In the genomic region with DNA sequence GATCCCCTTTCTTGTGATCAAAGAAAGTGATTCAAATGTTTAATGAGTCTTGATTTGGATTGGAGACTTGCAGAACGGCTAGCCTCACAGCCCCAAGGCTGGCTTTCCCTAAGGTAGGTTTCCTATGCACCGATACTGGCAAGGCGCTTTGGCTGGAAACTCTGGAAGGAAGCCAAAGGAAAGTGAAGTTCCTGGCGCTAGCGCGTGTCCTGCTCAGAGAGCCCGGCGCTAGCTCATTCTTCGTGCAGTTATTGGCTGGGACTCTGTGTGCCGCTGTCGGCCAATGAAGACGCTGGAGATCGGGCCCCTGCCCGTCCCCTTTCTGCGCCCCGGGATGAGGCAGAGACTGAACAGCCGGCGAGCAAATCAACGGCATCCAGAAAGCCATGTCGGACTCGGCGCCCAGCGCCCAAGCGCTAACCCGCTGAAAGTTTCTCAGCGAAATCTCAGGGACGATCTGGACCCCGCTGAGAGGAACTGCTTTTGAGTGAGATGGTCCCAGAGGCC, we compare ENCODE assay signal across 8 cellular contexts. TPM values are rescaled to one million over a fixed set of nuclear protein-coding genes. Genes with fewer than 3 reads are reported as not detected.
DNase-seq lines count a peak whose midpoint lies in the region; ATAC-seq, FAIRE-seq and TF ChIP-seq lines count a peak whose summit lies in the region.

A gene (plus strand): TSS at position 342 of the 507 bp plus-strand sequence. CDS start 151 bp downstream, at position 493.

- no peaks in the 10 kb centered on the region for H3K4me1 Mint-ChIP-seq in Caco-2 (ENCODE audit: low read depth, unreplicated experiment)

- H3K9ac ChIP-seq in GM12878 (ENCODE audit: control insufficient read depth, insufficient read depth, low read length) = peak within 1 kb of the TSS; percentile 69

- CTCF ChIA-PET in GM12878 (lab: Yijun Ruan, JAX) (interaction anchor here (0.5 to 8.5 kb wide), 37 partner anchors 8 to 323 kb away, joined by 3 to 213 read pairs (median 6); a partner anchor contains a TSS), Caco-2 (lab: Charles Lee) (no interaction called here)

- peak; percentile 52; the same call in 1 of the 2 replicates for TF ChIP-seq POLR2A in Raji (IDR thresholded peaks at IDR 0.05; ENCODE audit: insufficient read depth, low read depth, low read length)
- no peak for TF ChIP-seq POLR2A in GM12878 (IDR thresholded peaks at IDR 0.05; ENCODE audit: low read depth, low read length)
- TF ChIP-seq POLR2A in prostate gland (IDR thresholded peaks at IDR 0.05) = peak; percentile 56

- TF ChIP-seq CTCF in GM12878 (IDR thresholded peaks at IDR 0.05 in 2 of 3, conservative IDR thresholded peaks at IDR 0.05 in 1 of 3; ENCODE audit: control insufficient read depth in 2 of 3, extremely low read depth in 1 of 3, insufficient read depth in 1 of 3, low read depth in 3 of 3, low read length in 3 of 3) (peak; percentile 49 to 86 (median 65); a peak in 5 of 6 replicates), prostate gland (IDR thresholded peaks at IDR 0.05) (peak in 3 of 4 experiments; percentile 46 to 62 (median 59)), Caco-2 (IDR thresholded peaks at IDR 0.05; ENCODE audit: insufficient read depth in 1 of 2, low read depth in 1 of 2, low read length in 1 of 2, severe bottlenecking in 1 of 2, unreplicated experiment in 1 of 2) (no peak)

- WGBS in GM12878 (ENCODE audit: insufficient coverage, insufficient replicate concordance, low lambda C conversion rate, missing lambda C conversion rate) = under 1% methylated on average over 28 of the region's 28 CpGs
- under 1% methylated on average over 28 of the region's 28 CpGs for WGBS in prostate gland

- no peaks in the 10 kb centered on the region for H3K36me3 Mint-ChIP-seq in Caco-2 (ENCODE audit: insufficient read depth, unreplicated experiment)

- H3K4me1 ChIP-seq in GM12878 (ENCODE audit: control insufficient read depth, insufficient read depth, low read length) (peaks cover 17% of the 10 kb centered on the region), prostate gland (replicated peaks) (peaks cover 2% of the 10 kb centered on the region), Caco-2 (no peaks in the 10 kb centered on the region)

- DNase-seq in GOT3 (lab: John Stamatoyannopoulos, UW) = peak; percentile 92
- peak; percentile 96 for DNase-seq in LHCN-M2 (ENCODE audit: low read depth)
- DNase-seq in GM12878 (ENCODE audit: low read depth, low spot score) = peak; percentile 40
- DNase-seq in hippocampal formation (lab: John Stamatoyannopoulos, UW) = peak; percentile 78 to 90
- DNase-seq in prostate gland (ENCODE audit: low spot score) = peak; percentile 94
- no peak for DNase-seq in Caco-2

- TF ChIP-seq EP300 in GM12878 (IDR thresholded peaks at IDR 0.05; ENCODE audit: borderline replicate concordance in 1 of 2, control insufficient read depth in 1 of 2, low read depth in 2 of 2, low read length in 2 of 2) = no peak

- no peaks in the 10 kb centered on the region for H3K27me3 Mint-ChIP-seq in Caco-2 (ENCODE audit: insufficient read depth, unreplicated experiment)

- RAD21 ChIA-PET in GM12878 (lab: Charles Lee; ENCODE audit: unreplicated experiment) = interaction anchor here (0.6 to 4.9 kb wide), 22 partner anchors 8 to 143 kb away, joined by 3 to 109 read pairs (median 6); a partner anchor contains a TSS

- H3K27ac Mint-ChIP-seq in Caco-2 (ENCODE audit: unreplicated experiment) = no peak within 1 kb of the TSS

- no TSS peak for BruUV-seq in GM12878 (replicated peaks; lab: Mats Ljungman, UMichigan)
- no TSS peak for BruUV-seq in Caco-2 (replicated peaks; lab: Mats Ljungman, UMichigan)

- intact Hi-C loops in GM12878 (cut with micrococcal nuclease; ENCODE audit: unreplicated experiment) = loop anchor here (1.0 to 2.0 kb wide), 4 partner anchors 38 to 83 kb away; a partner anchor contains a TSS
- intact Hi-C loops in prostate gland (cut with DNase I) = loop anchor here (1.0 to 5.0 kb wide), 3 partner anchors 37 to 83 kb away; no protein-coding TSS in a partner anchor
- intact Hi-C loops in Caco-2 (cut with micrococcal nuclease; ENCODE audit: unreplicated experiment) = no loop called here

- peak; percentile 90 for FAIRE-seq in GM12878 (lab: Jason Lieb, UNC)

- in situ Hi-C loops in GM12878 (cut with MboI) = loop anchor here (5.0 kb wide), 1 partner anchor 52 kb away; no protein-coding TSS in a partner anchor

- H2AFZ ChIP-seq in GM12878 (ENCODE audit: control insufficient read depth, low read depth, low read length) = peak within 1 kb of the TSS; percentile 90

- no peaks in the 10 kb centered on the region for H3K9me3 ChIP-seq in GM12878 (replicated peaks; ENCODE audit: control insufficient read depth, insufficient read depth, low read length)
- H3K9me3 ChIP-seq in prostate gland = no peaks in the 10 kb centered on the region
- no peaks in the 10 kb centered on the region for H3K9me3 ChIP-seq in Caco-2

- H3K27me3 ChIP-seq in GM12878 (replicated peaks in 1 of 2; ENCODE audit: control insufficient read depth in 2 of 2, insufficient read depth in 2 of 2, low read length in 1 of 2) = no peaks in the 10 kb centered on the region; a peak in 1 of 4 replicates
- H3K27me3 ChIP-seq in prostate gland (replicated peaks; ENCODE audit: insufficient read depth) = no peaks in the 10 kb centered on the region
- H3K27me3 ChIP-seq in Caco-2 (replicated peaks; ENCODE audit: control insufficient read depth, insufficient read depth, low read length) = no peaks in the 10 kb centered on the region

- peak within 1 kb of the TSS; percentile 80 for H3K4me2 ChIP-seq in GM12878 (ENCODE audit: control insufficient read depth, insufficient read depth)

- no peaks in the 10 kb centered on the region for H3K9me3 Mint-ChIP-seq in Caco-2 (ENCODE audit: unreplicated experiment)

- H3K36me3 ChIP-seq in GM12878 (ENCODE audit: control insufficient read depth in 2 of 2, insufficient read depth in 2 of 2, low read length in 1 of 2) (no peaks in the 10 kb centered on the region), prostate gland (no peaks in the 10 kb centered on the region), Caco-2 (ENCODE audit: control insufficient read depth, insufficient read depth, low read length) (no peaks in the 10 kb centered on the region)

- H3K4me3 Mint-ChIP-seq in Caco-2 (ENCODE audit: unreplicated experiment) = no peak within 1 kb of the TSS

- H3K27ac ChIP-seq in GM12878 (ENCODE audit: control insufficient read depth, insufficient read depth) (no peak within 1 kb of the TSS; the same call in 1 of the 2 replicates), prostate gland (peak within 1 kb of the TSS; percentile 88)

- H4K20me1 ChIP-seq in GM12878 (ENCODE audit: control insufficient read depth, insufficient read depth) = no peaks in the 10 kb centered on the region

- peak; percentile 77 for TF ChIP-seq RAD21 in GM12878 (IDR thresholded peaks at IDR 0.05; ENCODE audit: insufficient read depth, low read depth, low read length)

- ATAC-seq in GM12878 = peak; percentile 97

- SMC1A ChIA-PET in GM12878 (lab: Charles Lee; ENCODE audit: uncharacterized antibody, unreplicated experiment) = interaction anchor here (0.5 to 6.6 kb wide), 27 partner anchors 9 to 160 kb away, joined by 3 to 117 read pairs (median 4); a partner anchor contains a TSS

- peak within 1 kb of the TSS; percentile 45; the same call in 1 of the 2 replicates for H3K4me3 ChIP-seq in GM08714 (ENCODE audit: low read length)
- peak within 1 kb of the TSS; percentile 77 for H3K4me3 ChIP-seq in GM12878
- H3K4me3 ChIP-seq in prostate gland = peak within 1 kb of the TSS; percentile 46 to 50
- H3K4me3 ChIP-seq in Caco-2 (ENCODE audit: low read depth, low read length) = no peak within 1 kb of the TSS

- POLR2A ChIA-PET in GM12878 (lab: Charles Lee) = interaction anchor here (0.6 to 1.4 kb wide), 4 partner anchors 34 to 49 kb away, joined by 3 to 4 read pairs (median 3); no protein-coding TSS in a partner anchor
- POLR2A ChIA-PET in Caco-2 (lab: Charles Lee) = no interaction called here

- H3K79me2 ChIP-seq in GM12878 (ENCODE audit: control insufficient read depth, insufficient read depth, low read length) = no peaks in the 10 kb centered on the region

TF ChIP-seq in GM12878, 131 proteins besides CTCF, POLR2A, EP300 and RAD21 (continues in another document):
- TF ChIP-seq, protein P1, sequence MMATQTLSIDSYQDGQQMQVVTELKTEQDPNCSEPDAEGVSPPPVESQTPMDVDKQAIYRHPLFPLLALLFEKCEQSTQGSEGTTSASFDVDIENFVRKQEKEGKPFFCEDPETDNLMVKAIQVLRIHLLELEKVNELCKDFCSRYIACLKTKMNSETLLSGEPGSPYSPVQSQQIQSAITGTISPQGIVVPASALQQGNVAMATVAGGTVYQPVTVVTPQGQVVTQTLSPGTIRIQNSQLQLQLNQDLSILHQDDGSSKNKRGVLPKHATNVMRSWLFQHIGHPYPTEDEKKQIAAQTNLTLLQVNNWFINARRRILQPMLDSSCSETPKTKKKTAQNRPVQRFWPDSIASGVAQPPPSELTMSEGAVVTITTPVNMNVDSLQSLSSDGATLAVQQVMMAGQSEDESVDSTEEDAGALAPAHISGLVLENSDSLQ (IDR thresholded peaks at IDR 0.05) = peak; percentile 86
- TF ChIP-seq SMC3 (IDR thresholded peaks at IDR 0.05; ENCODE audit: borderline replicate concordance, low read length) = peak; percentile 79

RNA-seq across cellular contexts. Expression of the gene that starts here (rescaled TPM):
- total RNA-seq in LHCN-M2 (2014; rRNA removed) = 96.0 and 98.3 TPM in 2 replicates
- polyA plus RNA-seq in LHCN-M2 (2012) = 166 TPM
- 9.8 and 12.7 TPM in 2 replicates for total RNA-seq in GM12878 (2013; cell fraction: nucleolus; rRNA removed)
- total RNA-seq in GM12878 (2014; rRNA removed) = 11.0 TPM in 2 replicates
- total RNA-seq in GM12878 (2014; rRNA removed; fragmentation: Illumina TruSeq; extraction: Trizol) = 6.3 TPM in 2 replicates
- total RNA-seq in GM12878 (2021) = 20.5 TPM in 2 replicates
- 5.8 TPM for polyA plus RNA-seq in GM12878 (2011; ENCODE audit: low read depth)
- 0.86 and 1.5 TPM in 2 replicates for polyA plus RNA-seq in GM12878 (2011; rRNA removed)
- polyA plus RNA-seq in GM12878 (2011; cell fraction: cytosol; rRNA removed) = 1.7 and 2.3 TPM in 2 replicates
- 1.5 and 2.3 TPM in 2 replicates for polyA plus RNA-seq in GM12878 (2011; cell fraction: nucleus; rRNA removed)
- polyA plus RNA-seq in GM12878 (2012) = 8.4 and 10.8 TPM in 2 replicates
- polyA plus RNA-seq in GM12878 (2014; fragmentation: Illumina TruSeq; extraction: Trizol) = 22.1 and 23.5 TPM in 2 replicates
- under 1 TPM; 0.53 to 0.60 TPM for polyA plus RNA-seq in GM12878 (2014; fragmentation: Nextera tagmentation; extraction: Ambion mirVana)
- polyA plus RNA-seq in GM12878 (2014; rRNA removed) = 13.1 and 14.5 TPM in 2 replicates
- 10 to 100 TPM; 14.7 to 22.0 TPM for polyA plus RNA-seq in GM12878 (2016; fragmentation: Nextera tagmentation; extraction: Ambion mirVana)
- polyA minus RNA-seq in GM12878 (2011; rRNA and poly(A)+ RNA removed) = 2.3 and 2.4 TPM in 2 replicates
- polyA minus RNA-seq in GM12878 (2011; cell fraction: cytosol; rRNA and poly(A)+ RNA removed) = 0.94 and 1.9 TPM in 2 replicates
- polyA minus RNA-seq in GM12878 (2011; cell fraction: nucleus; rRNA and poly(A)+ RNA removed) = 3.0 and 6.0 TPM in 2 replicates
- total RNA-seq in prostate gland = 10 to 100 TPM; 27.6 to 55.3 TPM
- 1.3 and 2.9 TPM in 2 replicates for total RNA-seq in Caco-2 (2022)

Comparison
In these comparisons a context has a peak if more than half of its experiments do, and no peak if none do; other contexts are left out.
1. DNase-seq: peak in GOT3 (single experiment), LHCN-M2 (single experiment), GM12878 (single experiment), hippocampal formation (2 of 2) and prostate gland (single experiment); none in Caco-2 (0 of 2).
2. CTCF ChIP-seq: peak in GM12878 (3 of 3) and prostate gland (3 of 4); none in Caco-2 (0 of 2).